ENCODE assay signal across 21 cellular contexts in genomic region chr2:60932954-60933353, GRCh38.
"Had no signal": no experiment of that assay in that cellular context is flagged by ENCODE, and none has a peak within 500 bp of the region (broad histone marks: within the 10 kb centered on the region; RNA-seq: fewer than 3 reads in every experiment).

No MANE protein-coding gene starts in this region.

- H3K27ac Mint-ChIP-seq: activated CD4-positive, alpha-beta T cell treated with anti-CD3 and anti-CD28 coated beads for 36 hours; activated naive CD4-positive, alpha-beta T cell treated with anti-CD3 and anti-CD28 coated beads, Interleukin-2, amount 10 ng/mL, durations not matched to agents 7 days and 5 days; activated T-cell treated with anti-CD3 and anti-CD28 coated beads, Interleukin-2, amount 50 U/mL, for 72 hours; dendritic cell treated with granulocyte-macrophage colony-stimulating factor and Interleukin-4, amounts not matched to agents 40 ng/mL and 50 ng/mL, for 4 days had no signal

- ATAC-seq: activated CD4-positive, alpha-beta T cell treated with anti-CD3 and anti-CD28 coated beads for 36 hours; activated T-cell treated with anti-CD3 and anti-CD28 coated beads, Interleukin-2, amount 50 U/mL, for 72 hours; heart left ventricle; left cardiac atrium; sciatic nerve had no signal

- H3K27me3 Mint-ChIP-seq: activated CD4-positive, alpha-beta T cell treated with anti-CD3 and anti-CD28 coated beads for 36 hours; activated naive CD4-positive, alpha-beta T cell treated with anti-CD3 and anti-CD28 coated beads, Interleukin-2, amount 10 ng/mL, durations not matched to agents 7 days and 5 days; brain; dendritic cell treated with granulocyte-macrophage colony-stimulating factor and Interleukin-4, amounts not matched to agents 40 ng/mL and 50 ng/mL, for 4 days had no signal

- FAIRE-seq: endometrium, small intestine had no signal

- DNase-seq: activated CD4-positive, alpha-beta T cell treated with anti-CD3 and anti-CD28 coated beads for 36 hours; activated CD4-positive, alpha-beta T cell treated with anti-CD3 and anti-CD28 coated beads, Interleukin-2, amount 50 U/mL, for 4 hours; activated effector memory CD4-positive, alpha-beta T cell treated with anti-CD3 and anti-CD28 coated beads, Interleukin-2, amount 50 U/mL, for 16 hours; activated naive CD4-positive, alpha-beta T cell treated with anti-CD3 and anti-CD28 coated beads, Interleukin-2, amount 10 ng/mL, durations not matched to agents 7 days and 5 days; activated T-cell treated with anti-CD3 and anti-CD28 coated beads, Interleukin-2, amount 50 U/mL, for 72 hours; aorta; effector CD4-positive, alpha-beta T cell; heart left ventricle; islet precursor cell; left cardiac atrium; occipital lobe; posterior cingulate gyrus; small intestine; stimulated activated CD4-positive, alpha-beta T cell treated with anti-CD3 and anti-CD28 coated beads, Interleukin-15, amount 100 ng/mL, for 24 hours; stimulated activated naive CD4-positive, alpha-beta T cell; T-helper 9 cell had no signal

- H3K9me3 ChIP-seq: heart left ventricle had no signal

- H3K27me3 ChIP-seq: heart left ventricle had no signal

- H3K4me3 Mint-ChIP-seq: activated CD4-positive, alpha-beta T cell treated with anti-CD3 and anti-CD28 coated beads for 36 hours; activated naive CD4-positive, alpha-beta T cell treated with anti-CD3 and anti-CD28 coated beads, Interleukin-2, amount 10 ng/mL, durations not matched to agents 7 days and 5 days; activated T-cell treated with anti-CD3 and anti-CD28 coated beads, Interleukin-2, amount 50 U/mL, for 72 hours; brain; dendritic cell treated with granulocyte-macrophage colony-stimulating factor and Interleukin-4, amounts not matched to agents 40 ng/mL and 50 ng/mL, for 4 days; neural crest cell had no signal

- H3K9me3 Mint-ChIP-seq: activated naive CD4-positive, alpha-beta T cell treated with anti-CD3 and anti-CD28 coated beads, Interleukin-2, amount 10 ng/mL, durations not matched to agents 7 days and 5 days; activated T-cell treated with anti-CD3 and anti-CD28 coated beads, Interleukin-2, amount 50 U/mL, for 72 hours; dendritic cell treated with granulocyte-macrophage colony-stimulating factor and Interleukin-4, amounts not matched to agents 40 ng/mL and 50 ng/mL, for 4 days had no signal

- H3K4me1 Mint-ChIP-seq: brain, neural crest cell had no signal

- H3K4me3 ChIP-seq: heart left ventricle had no signal
